8 cellular contexts compared by ENCODE assay signal in genomic region chr3:122793568-122794416, GRCh38. TPM values are rescaled to one million over a fixed set of nuclear protein-coding genes. Genes with fewer than 3 reads are reported as not detected.
DNase-seq lines count a peak whose midpoint lies in the region; ATAC-seq and TF ChIP-seq lines count a peak whose summit lies in the region.

TSS of gene HSPBAP1 (minus strand) at chr3:122793831. CDS start at chr3:122793680, 151 bp downstream.

- no peaks in the 10 kb centered on the region for H3K27me3 Mint-ChIP-seq in activated CD4-positive, alpha-beta memory T cell treated with anti-CD3 and anti-CD28 coated beads for 36 hours
- H3K27me3 Mint-ChIP-seq in endodermal cell (ENCODE audit: insufficient read depth), result peaks cover 21% of the 10 kb centered on the region

- peaks cover 29% of the 10 kb centered on the region for H3K4me1 Mint-ChIP-seq in activated CD4-positive, alpha-beta memory T cell treated with anti-CD3 and anti-CD28 coated beads for 36 hours (ENCODE audit: low read depth)
- peaks cover 16% of the 10 kb centered on the region for H3K4me1 Mint-ChIP-seq in endodermal cell

- intact Hi-C loops in activated CD4-positive, alpha-beta memory T cell treated with anti-CD3 and anti-CD28 coated beads for 36 hours (cut with micrococcal nuclease), result loop anchor here (5.0 to 10.0 kb wide), 5 partner anchors 231 to 791 kb away; partner anchors contain the start of genes DTX3L, FAM162A, HACD2 and MIX23

- H3K9ac ChIP-seq in endodermal cell (ENCODE audit: extremely low read depth, low read length, poor library complexity, severe bottlenecking), result peak within 1 kb of the TSS; percentile 76

- WGBS in endodermal cell (ENCODE audit: insufficient coverage in 1 of 2, insufficient read length in 1 of 2), 2 experiments, result 0% methylated on average over 29 to 46 of the region's 46 CpGs

- TF ChIP-seq CTCF in AG04450 (IDR thresholded peaks at IDR 0.05; ENCODE audit: low read depth, low read length) (no peak), endodermal cell (conservative IDR thresholded peaks at IDR 0.05) (no peak)

- H3K4me3 Mint-ChIP-seq in activated CD4-positive, alpha-beta memory T cell treated with anti-CD3 and anti-CD28 coated beads for 36 hours, result peak within 1 kb of the TSS; percentile 85
- H3K4me3 Mint-ChIP-seq in endodermal cell, result no peak within 1 kb of the TSS

- H3K27ac Mint-ChIP-seq in activated CD4-positive, alpha-beta memory T cell treated with anti-CD3 and anti-CD28 coated beads for 36 hours, result peak within 1 kb of the TSS; percentile 82
- peak within 1 kb of the TSS; percentile 99 for H3K27ac Mint-ChIP-seq in endodermal cell

- no peaks in the 10 kb centered on the region for H3K9me3 Mint-ChIP-seq in activated CD4-positive, alpha-beta memory T cell treated with anti-CD3 and anti-CD28 coated beads for 36 hours
- H3K9me3 Mint-ChIP-seq in endodermal cell, result no peaks in the 10 kb centered on the region

- DNase-seq in AG04450 (ENCODE audit: low read depth, low spot score), result peak; percentile 74
- DNase-seq in activated CD4-positive, alpha-beta memory T cell treated with anti-CD3 and anti-CD28 coated beads for 36 hours, result peak; percentile 93
- DNase-seq in endodermal cell, result peak; percentile 97
- DNase-seq in stimulated activated CD8-positive, alpha-beta memory T cell treated with anti-CD3 and anti-CD28 coated beads, Interleukin-4, amount 100 ng/mL, for 1 hour (ENCODE audit: low read depth in 2 of 2, low spot score in 1 of 2), result peak; percentile 82 to 84
- DNase-seq in NCI-H2029 (lab: John Stamatoyannopoulos, UW), result no peak

- H3K36me3 ChIP-seq in endodermal cell (ENCODE audit: control insufficient read depth, insufficient read depth, low read length), result no peaks in the 10 kb centered on the region

- H3K9me3 ChIP-seq in AG04450 (ENCODE audit: control insufficient read depth, insufficient read depth, low read length) (no peaks in the 10 kb centered on the region), endodermal cell (ENCODE audit: control insufficient read depth, low read length) (no peaks in the 10 kb centered on the region), mononuclear cell (ENCODE audit: low read depth, low read length) (no peaks in the 10 kb centered on the region)

- H3K36me3 Mint-ChIP-seq in activated CD4-positive, alpha-beta memory T cell treated with anti-CD3 and anti-CD28 coated beads for 36 hours, result no peaks in the 10 kb centered on the region
- H3K36me3 Mint-ChIP-seq in endodermal cell (ENCODE audit: low read depth), result peaks cover 2% of the 10 kb centered on the region

- ATAC-seq in GM19372 (IDR thresholded peaks at IDR 0.05; ENCODE audit: low read depth, unreplicated experiment) (peak; percentile 48), HG03571 (IDR thresholded peaks at IDR 0.05; ENCODE audit: unreplicated experiment) (peak; percentile 54)

- CTCF ChIA-PET in AG04450 (lab: Charles Lee), result interaction anchor here (1.3 kb wide), 1 partner anchor 9 kb away, joined by 3 read pairs; no protein-coding TSS in a partner anchor
- CTCF ChIA-PET in activated CD4-positive, alpha-beta memory T cell treated with anti-CD3 and anti-CD28 coated beads for 36 hours (lab: Charles Lee), result interaction anchor here (0.9 to 1.4 kb wide), 5 partner anchors 36 to 235 kb away, joined by 3 to 5 read pairs (median 3); no protein-coding TSS in a partner anchor

- H3K4me3 ChIP-seq in AG04450 (ENCODE audit: low read depth, low read length) (peak within 1 kb of the TSS; percentile 86), endodermal cell (ENCODE audit: low read length) (peak within 1 kb of the TSS; percentile 91), mononuclear cell (ENCODE audit: low read length) (peak within 1 kb of the TSS; percentile 65)

- H3K4me1 ChIP-seq in endodermal cell (ENCODE audit: control insufficient read depth, insufficient read depth, low read length) (peaks cover 8% of the 10 kb centered on the region), mononuclear cell (ENCODE audit: insufficient read depth, low read length) (peaks cover 65% of the 10 kb centered on the region)

- H3K27ac ChIP-seq in AG04450 (ENCODE audit: low read depth, low read length) (peak within 1 kb of the TSS; percentile 99), endodermal cell (ENCODE audit: low read depth, low read length) (peak within 1 kb of the TSS; percentile 87)

- POLR2A ChIA-PET in AG04450 (lab: Yijun Ruan, JAX), result interaction anchor here (1.3 kb wide), 1 partner anchor 9 kb away, joined by 6 read pairs; no protein-coding TSS in a partner anchor
- POLR2A ChIA-PET in activated CD4-positive, alpha-beta memory T cell treated with anti-CD3 and anti-CD28 coated beads for 36 hours (lab: Charles Lee), result interaction anchor here (1.4 kb wide), 1 partner anchor 410 kb away, joined by 3 read pairs; the partner anchor contains the start of gene FAM162A

- H3K27me3 ChIP-seq in AG04450 (ENCODE audit: control insufficient read depth, insufficient read depth, low read length) (no peaks in the 10 kb centered on the region), endodermal cell (ENCODE audit: control insufficient read depth, insufficient read depth, low read length, poor library complexity, severe bottlenecking) (no peaks in the 10 kb centered on the region), mononuclear cell (ENCODE audit: insufficient read depth, low read length) (no peaks in the 10 kb centered on the region)

RNA-seq across cellular contexts. Expression of gene HSPBAP1, which starts in this region (rescaled TPM):
- 6.3 and 8.3 TPM in 2 replicates for polyA plus RNA-seq in AG04450 (2011; rRNA removed)
- polyA minus RNA-seq in AG04450 (2011; rRNA and poly(A)+ RNA removed), result 4.0 and 4.9 TPM in 2 replicates
- total RNA-seq in activated CD4-positive, alpha-beta memory T cell treated with anti-CD3 and anti-CD28 coated beads for 36 hours, result 1 to 10 TPM; 4.8 TPM
- 1 to 10 TPM; 8.8 to 9.1 TPM for total RNA-seq in endodermal cell
- polyA plus RNA-seq in endodermal cell (2013, experiment 1 of 2), result 10.0 TPM
- polyA plus RNA-seq in endodermal cell (2013, experiment 2 of 2), result 10.8 TPM
- 12.9 TPM for total RNA-seq in mononuclear cell
